Comparison of ENCODE assay signal across 8 cellular contexts in the genomic region with DNA sequence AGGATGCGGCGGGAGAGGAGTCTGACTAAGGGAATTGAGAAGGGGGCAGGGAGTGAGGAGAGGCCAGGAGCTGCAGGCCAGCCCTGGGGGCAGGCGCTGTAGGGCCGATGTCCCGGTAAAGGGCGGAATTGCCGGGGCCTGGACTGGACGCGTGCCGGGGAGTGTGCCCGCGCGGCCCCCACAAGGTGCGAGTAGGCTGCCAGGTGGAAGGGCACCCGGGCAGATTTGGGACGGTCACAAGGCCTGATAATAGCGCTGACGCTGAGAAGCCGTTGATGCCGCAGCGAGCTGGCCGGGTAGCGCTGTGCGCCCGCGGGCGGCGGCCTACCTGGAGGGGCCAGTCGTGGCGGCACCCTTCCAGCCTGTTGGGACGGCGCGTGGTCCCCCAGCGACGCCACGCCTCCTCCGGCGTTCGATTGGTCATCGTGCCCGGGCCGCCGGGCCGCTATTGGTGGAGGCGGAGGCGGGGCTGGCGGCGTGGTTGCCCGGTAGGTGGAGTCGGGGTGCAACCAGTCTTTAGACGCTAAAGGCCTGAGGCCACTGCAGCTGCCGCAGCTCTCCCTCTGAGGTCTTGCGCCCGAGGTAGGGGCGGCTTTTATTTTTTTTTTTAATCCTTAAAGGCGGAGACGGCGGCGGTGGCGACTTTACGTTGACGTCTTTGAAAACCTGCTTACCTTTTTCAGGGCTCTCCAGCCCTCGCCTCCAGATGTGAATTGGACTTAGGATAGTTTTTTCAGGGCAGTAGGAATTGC.
DNase-seq lines count a peak whose midpoint lies in the region; ATAC-seq and TF ChIP-seq lines count a peak whose summit lies in the region.

No MANE protein-coding gene starts in this region.

- H3K27me3 ChIP-seq in brain microvascular endothelial cell (replicated peaks): no peaks in the 10 kb centered on the region

- no peak for TF ChIP-seq CTCF in brain microvascular endothelial cell (IDR thresholded peaks at IDR 0.05; ENCODE audit: low read depth, low read length, missing control alignments)

- ATAC-seq in GM18511 (IDR thresholded peaks at IDR 0.05; ENCODE audit: unreplicated experiment) (peak; percentile 68), HG02973 (IDR thresholded peaks at IDR 0.05; ENCODE audit: unreplicated experiment) (peak; percentile 77), SK-N-SH treated with all-trans-retinoic acid at 6 μM for 48 hours (peak; percentile 94)

- H3K27ac ChIP-seq in brain microvascular endothelial cell: peak overlapping the region; percentile 76

- no peaks in the 10 kb centered on the region for H3K36me3 ChIP-seq in brain microvascular endothelial cell (replicated peaks)

- peak overlapping the region; percentile 89 for H3K4me3 ChIP-seq in brain microvascular endothelial cell (ENCODE audit: low read depth, low read length)

- DNase-seq in brain microvascular endothelial cell (peak; percentile 90), iPS-NIHi11 (ENCODE audit: low spot score) (peak; percentile 99), NCI-H146 (lab: John Stamatoyannopoulos, UW) (no peak), COLO668 (lab: John Stamatoyannopoulos, UW; ENCODE audit: unreplicated experiment) (no peak)
- peak; percentile 87 to 96 for DNase-seq in stimulated activated CD4-positive, alpha-beta T cell treated with anti-CD3 and anti-CD28 coated beads, Interleukin-12 subunit alpha, Interleukin-12 subunit beta, amount 100 ng/mL, for 24 hours (ENCODE audit: low read depth in 2 of 2)

- in situ Hi-C loops in brain microvascular endothelial cell (cut with HindIII; ENCODE audit: low pct_ligation_motif_present, low sequenced_read_pairs): no loop called here

TF ChIP-seq in SK-N-SH treated with all-trans-retinoic acid at 6 μM for 48 hours, 23 proteins besides CTCF, POLR2A, EP300 and RAD21:
- TF ChIP-seq ARNTL (CRISPR knock-in tag; IDR thresholded peaks at IDR 0.05; ENCODE audit: borderline replicate concordance, low read depth): no peak
TF ChIP-seq in SK-N-SH treated with all-trans-retinoic acid at 6 μM for 48 hours: peak in this region for 0.

Comparison
In these comparisons a context has a peak if more than half of its experiments do, and no peak if none do; other contexts are left out.
1. DNase-seq: peak in brain microvascular endothelial cell (single experiment), iPS-NIHi11 (single experiment) and stimulated activated CD4-positive, alpha-beta T cell treated with anti-CD3 and anti-CD28 coated beads, Interleukin-12 subunit alpha, Interleukin-12 subunit beta, amount 100 ng/mL, for 24 hours (2 of 2); none in NCI-H146 (single experiment) and COLO668 (single experiment).
2. Peak in every context shown above with its lines, with median percentiles within 50 percentile points of each other: ATAC-seq.